Comparison of ENCODE assay signal across 8 cellular contexts in the genomic region with DNA sequence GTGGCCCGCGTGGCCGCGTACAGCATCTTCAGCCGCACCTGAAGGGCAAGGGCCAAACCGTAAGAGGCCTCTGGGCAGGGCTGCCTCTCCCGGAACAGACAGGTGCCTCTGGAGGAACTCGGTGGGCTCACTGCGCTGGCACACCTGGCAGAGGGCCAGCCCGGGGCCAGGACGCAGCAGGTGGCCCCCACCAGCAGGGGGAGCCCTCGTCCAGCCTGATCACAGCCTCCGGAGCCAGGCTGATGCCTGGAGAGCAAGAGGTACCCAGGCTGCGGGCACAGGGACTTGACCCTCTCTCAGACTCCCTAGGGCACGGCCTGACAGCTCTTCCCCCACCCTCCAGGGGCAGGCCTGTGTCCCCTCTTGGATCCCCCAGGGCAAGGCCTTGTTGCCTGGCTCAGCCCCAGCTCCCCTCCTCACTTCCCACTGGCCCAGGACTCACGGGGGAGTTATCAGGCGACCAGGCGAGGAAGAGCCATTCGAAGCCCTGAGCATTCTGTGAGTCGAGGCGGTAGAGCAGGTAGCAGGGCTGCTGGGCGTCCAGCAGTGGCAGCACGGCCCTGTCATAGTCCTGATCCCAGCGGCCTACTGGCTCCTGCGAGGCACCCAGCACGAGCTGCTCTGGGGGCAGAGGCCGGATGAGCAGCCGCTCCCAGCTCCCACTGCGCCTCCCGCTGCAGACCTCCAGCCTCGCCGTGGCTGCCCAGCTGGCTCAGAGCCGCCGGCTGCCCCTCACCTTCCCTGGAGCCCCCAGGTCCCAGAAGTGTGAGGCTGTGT. TPM values are rescaled to one million over a fixed set of nuclear protein-coding genes. Genes with fewer than 3 reads are reported as not detected.
DNase-seq lines count a peak whose midpoint lies in the region; ATAC-seq and TF ChIP-seq lines count a peak whose summit lies in the region.

No MANE protein-coding gene starts in this region.

- DNase-seq in NCI-H1694 treated with DMSO at 0.1 percent for 48 hours (lab: John Stamatoyannopoulos, UW) (peak; percentile 19), NCI-H1694 (lab: John Stamatoyannopoulos, UW) (no peak), NCI-H1105 (lab: John Stamatoyannopoulos, UW) (peak; percentile 31), choroid plexus epithelial cell (ENCODE audit: low read depth) (peak; percentile 49), mesothelial cell of epicardium (ENCODE audit: low spot score in 2 of 2, unreplicated experiment in 2 of 2) (peak; percentile 56 to 82)
- peak; percentile 90 to 93 for DNase-seq in activated CD4-positive, alpha-beta T cell treated with anti-CD3 and anti-CD28 coated beads for 4 hours
- peak; percentile 71 to 86 for DNase-seq in stimulated activated CD8-positive, alpha-beta memory T cell treated with anti-CD3 and anti-CD28 coated beads, Interleukin-4, amount 100 ng/mL, for 4 hours (ENCODE audit: low read depth in 2 of 2, low spot score in 1 of 2)

- no peak overlapping the region for H3K4me3 Mint-ChIP-seq in mesothelial cell of epicardium

- no peak for ATAC-seq in GM21717 (IDR thresholded peaks at IDR 0.05; ENCODE audit: unreplicated experiment)

- no peak overlapping the region for H3K4me3 ChIP-seq in choroid plexus epithelial cell (ENCODE audit: low read depth, low read length)

- H3K36me3 Mint-ChIP-seq in mesothelial cell of epicardium: peaks cover 11% of the 10 kb centered on the region

- H3K27me3 Mint-ChIP-seq in mesothelial cell of epicardium (ENCODE audit: low read depth): no peaks in the 10 kb centered on the region

- no peaks in the 10 kb centered on the region for H3K9me3 Mint-ChIP-seq in mesothelial cell of epicardium

- no peak overlapping the region for H3K27ac Mint-ChIP-seq in mesothelial cell of epicardium

- no peaks in the 10 kb centered on the region for H3K4me1 Mint-ChIP-seq in mesothelial cell of epicardium

- TF ChIP-seq CTCF in choroid plexus epithelial cell (conservative IDR thresholded peaks at IDR 0.05; ENCODE audit: low read depth, low read length) (peak; percentile 84), mesothelial cell of epicardium (IDR thresholded peaks at IDR 0.05; ENCODE audit: unreplicated experiment) (peak; percentile 71)

RNA-seq across cellular contexts. Expression of gene TLR9, which starts 6.2 kb away (rescaled TPM):
- total RNA-seq in mesothelial cell of epicardium: 0.16 to 0.23 TPM in 2 of 3 replicates, not detected in the other

RNA-seq across cellular contexts. Expression of gene TWF2, which starts 7.3 kb away (rescaled TPM):
- 26.6 to 30.6 TPM (median 28.7 TPM) in 3 replicates for total RNA-seq in mesothelial cell of epicardium

RNA-seq across cellular contexts. Expression of gene PPM1M, which starts 13.9 kb away (rescaled TPM):
- total RNA-seq in mesothelial cell of epicardium: 10.6 to 11.8 TPM (median 11.6 TPM) in 3 replicates

RNA-seq across cellular contexts. Expression of gene ALAS1, which starts 33.7 kb away (rescaled TPM):
- total RNA-seq in mesothelial cell of epicardium: 32.1 to 34.0 TPM (median 33.2 TPM) in 3 replicates

RNA-seq across cellular contexts. Expression of gene WDR82, which starts 46.8 kb away (rescaled TPM):
- total RNA-seq in mesothelial cell of epicardium: 99.0 to 105 TPM (median 101 TPM) in 3 replicates
